15 cellular contexts compared by ENCODE assay signal in genomic region chr11:61454520-61454919, GRCh38. TPM values are rescaled to one million over a fixed set of nuclear protein-coding genes. Genes with fewer than 3 reads are reported as not detected.
"Had no signal": no experiment of that assay in that cellular context is flagged by ENCODE, and none has a peak within 500 bp of the region (broad histone marks: within the 10 kb centered on the region; RNA-seq: fewer than 3 reads in every experiment).

No MANE protein-coding gene starts in this region.

- H3K79me2 ChIP-seq: parathyroid adenoma had no signal

- H3K27me3 ChIP-seq: adrenal gland, neural progenitor cell, thyroid gland had no signal

- H3K27ac Mint-ChIP-seq: activated CD4-positive, alpha-beta T cell treated with anti-CD3 and anti-CD28 coated beads for 36 hours; activated naive CD4-positive, alpha-beta T cell treated with anti-CD3 and anti-CD28 coated beads, Interleukin-2, amount 10 ng/mL, durations not matched to agents 7 days and 5 days; dendritic cell treated with granulocyte-macrophage colony-stimulating factor and Interleukin-4, amounts not matched to agents 40 ng/mL and 50 ng/mL, for 4 days; neural progenitor cell had no signal

- H3K27ac ChIP-seq: adrenal gland, neural progenitor cell, parathyroid adenoma, thyroid gland, WERI-Rb-1 had no signal

- ATAC-seq: activated CD4-positive, alpha-beta T cell treated with anti-CD3 and anti-CD28 coated beads for 36 hours; effector memory CD8-positive, alpha-beta T cell; left colon had no signal

- H3K36me3 ChIP-seq: neural progenitor cell had no signal

- H3K4me3 Mint-ChIP-seq: activated CD4-positive, alpha-beta T cell treated with anti-CD3 and anti-CD28 coated beads for 36 hours; activated naive CD4-positive, alpha-beta T cell treated with anti-CD3 and anti-CD28 coated beads, Interleukin-2, amount 10 ng/mL, durations not matched to agents 7 days and 5 days; dendritic cell treated with granulocyte-macrophage colony-stimulating factor and Interleukin-4, amounts not matched to agents 40 ng/mL and 50 ng/mL, for 4 days; effector memory CD8-positive, alpha-beta T cell; immature natural killer cell; neural progenitor cell had no signal

- H3K9ac ChIP-seq: neural progenitor cell, parathyroid adenoma had no signal

- H2AFZ ChIP-seq: neural progenitor cell, parathyroid adenoma had no signal

- H3K9me3 Mint-ChIP-seq: activated naive CD4-positive, alpha-beta T cell treated with anti-CD3 and anti-CD28 coated beads, Interleukin-2, amount 10 ng/mL, durations not matched to agents 7 days and 5 days; dendritic cell treated with granulocyte-macrophage colony-stimulating factor and Interleukin-4, amounts not matched to agents 40 ng/mL and 50 ng/mL, for 4 days; effector memory CD8-positive, alpha-beta T cell; immature natural killer cell had no signal

- H3K27me3 Mint-ChIP-seq: activated CD4-positive, alpha-beta T cell treated with anti-CD3 and anti-CD28 coated beads for 36 hours; activated naive CD4-positive, alpha-beta T cell treated with anti-CD3 and anti-CD28 coated beads, Interleukin-2, amount 10 ng/mL, durations not matched to agents 7 days and 5 days; dendritic cell treated with granulocyte-macrophage colony-stimulating factor and Interleukin-4, amounts not matched to agents 40 ng/mL and 50 ng/mL, for 4 days; effector memory CD8-positive, alpha-beta T cell had no signal

- H3K4me1 ChIP-seq: adrenal gland, neural progenitor cell, parathyroid adenoma, thyroid gland had no signal

- H3K4me2 ChIP-seq: neural progenitor cell, smooth muscle cell had no signal

- H3K4me1 Mint-ChIP-seq: activated naive CD4-positive, alpha-beta T cell treated with anti-CD3 and anti-CD28 coated beads, Interleukin-2, amount 10 ng/mL, durations not matched to agents 7 days and 5 days; neural progenitor cell had no signal

- H3K9me3 ChIP-seq: adrenal gland, thyroid gland had no signal

- DNase-seq: activated CD4-positive, alpha-beta T cell treated with anti-CD3 and anti-CD28 coated beads for 36 hours; activated naive CD4-positive, alpha-beta T cell treated with anti-CD3 and anti-CD28 coated beads, Interleukin-2, amount 10 ng/mL, durations not matched to agents 7 days and 5 days; adrenal gland; effector memory CD8-positive, alpha-beta T cell; hippocampal formation; immature natural killer cell; left colon; retina; thyroid gland; WERI-Rb-1 had no signal

- H3K4me3 ChIP-seq: adrenal gland, neural progenitor cell, smooth muscle cell, thyroid gland had no signal

RNA-seq across cellular contexts. Expression of gene LRRC10B, which starts 54.0 kb away (rescaled TPM):
- total RNA-seq: activated CD4-positive, alpha-beta T cell treated with anti-CD3 and anti-CD28 coated beads for 36 hours; epithelial cell of proximal tubule had no signal
- polyA plus RNA-seq: immature natural killer cell had no signal
